1 cellular context compared by ENCODE assay signal in genomic region chr20:62913043-62913630, GRCh38.
A peak's percentile ranks its signal among the peaks of the same experiment; 100 is the strongest.
TF ChIP-seq lines count a peak whose summit lies in the region.

No MANE protein-coding gene starts in this region.

TF ChIP-seq in HepG2, 621 proteins besides CTCF, POLR2A, EP300 and RAD21 (continues in another document):
- TF ChIP-seq, protein P1, sequence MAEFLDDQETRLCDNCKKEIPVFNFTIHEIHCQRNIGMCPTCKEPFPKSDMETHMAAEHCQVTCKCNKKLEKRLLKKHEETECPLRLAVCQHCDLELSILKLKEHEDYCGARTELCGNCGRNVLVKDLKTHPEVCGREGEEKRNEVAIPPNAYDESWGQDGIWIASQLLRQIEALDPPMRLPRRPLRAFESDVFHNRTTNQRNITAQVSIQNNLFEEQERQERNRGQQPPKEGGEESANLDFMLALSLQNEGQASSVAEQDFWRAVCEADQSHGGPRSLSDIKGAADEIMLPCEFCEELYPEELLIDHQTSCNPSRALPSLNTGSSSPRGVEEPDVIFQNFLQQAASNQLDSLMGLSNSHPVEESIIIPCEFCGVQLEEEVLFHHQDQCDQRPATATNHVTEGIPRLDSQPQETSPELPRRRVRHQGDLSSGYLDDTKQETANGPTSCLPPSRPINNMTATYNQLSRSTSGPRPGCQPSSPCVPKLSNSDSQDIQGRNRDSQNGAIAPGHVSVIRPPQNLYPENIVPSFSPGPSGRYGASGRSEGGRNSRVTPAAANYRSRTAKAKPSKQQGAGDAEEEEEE (CRISPR knock-in tag; IDR thresholded peaks at IDR 0.05; ENCODE audit: borderline replicate concordance) = no peak
- TF ChIP-seq ZNF674 (CRISPR knock-in tag; IDR thresholded peaks at IDR 0.05; ENCODE audit: low read depth) (no peak), ETV6 (CRISPR knock-in tag; conservative IDR thresholded peaks at IDR 0.05) (no peak), NAIF1 (CRISPR knock-in tag; IDR thresholded peaks at IDR 0.05; ENCODE audit: borderline replicate concordance) (no peak), SP2 (CRISPR knock-in tag; IDR thresholded peaks at IDR 0.05) (no peak), ZNF510 (CRISPR knock-in tag; IDR thresholded peaks at IDR 0.05; ENCODE audit: low read depth) (no peak), PHF20 (CRISPR knock-in tag; IDR thresholded peaks at IDR 0.05) (no peak), HDAC1 (CRISPR knock-in tag; IDR thresholded peaks at IDR 0.05) (peak; percentile 74), TOE1 (CRISPR knock-in tag; IDR thresholded peaks at IDR 0.05) (no peak), ZBTB49 (CRISPR knock-in tag; IDR thresholded peaks at IDR 0.05; ENCODE audit: borderline replicate concordance) (no peak), IRF2 (CRISPR knock-in tag; IDR thresholded peaks at IDR 0.05) (no peak), ZSCAN25 (CRISPR knock-in tag; IDR thresholded peaks at IDR 0.05) (no peak), ZNF143 (CRISPR knock-in tag; IDR thresholded peaks at IDR 0.05) (no peak), DNMT3B (CRISPR knock-in tag; conservative IDR thresholded peaks at IDR 0.05) (no peak), FOXK2 (IDR thresholded peaks at IDR 0.05) (no peak), SCMH1 (CRISPR knock-in tag; IDR thresholded peaks at IDR 0.05; ENCODE audit: borderline replicate concordance) (no peak), GPN1 (CRISPR knock-in tag; IDR thresholded peaks at IDR 0.05; ENCODE audit: borderline replicate concordance) (no peak), NCOA2 (CRISPR knock-in tag; IDR thresholded peaks at IDR 0.05) (peak; percentile 64), PLRG1 (conservative IDR thresholded peaks at IDR 0.05) (no peak), SMAD9 (CRISPR knock-in tag; IDR thresholded peaks at IDR 0.05) (no peak), GATAD2A (CRISPR knock-in tag; IDR thresholded peaks at IDR 0.05) (peak; percentile 75), ZNF577 (CRISPR knock-in tag; IDR thresholded peaks at IDR 0.05; ENCODE audit: borderline replicate concordance, low read depth) (no peak), YY1 (IDR thresholded peaks at IDR 0.05; ENCODE audit: insufficient read depth, insufficient replicate concordance, low read depth, low read length) (no peak), SNAPC4 (CRISPR knock-in tag; IDR thresholded peaks at IDR 0.05) (no peak), ZUFSP (CRISPR knock-in tag; IDR thresholded peaks at IDR 0.05; ENCODE audit: borderline replicate concordance) (no peak), ZNF776 (CRISPR knock-in tag; IDR thresholded peaks at IDR 0.05) (no peak), THAP8 (CRISPR knock-in tag; IDR thresholded peaks at IDR 0.05; ENCODE audit: borderline replicate concordance) (no peak), ZNF609 (CRISPR knock-in tag; IDR thresholded peaks at IDR 0.05; ENCODE audit: borderline replicate concordance) (peak; percentile 40; the same call in 1 of the 2 replicates), ZBTB7B (CRISPR knock-in tag; IDR thresholded peaks at IDR 0.05) (peak; percentile 74)
- TF ChIP-seq, protein P2, sequence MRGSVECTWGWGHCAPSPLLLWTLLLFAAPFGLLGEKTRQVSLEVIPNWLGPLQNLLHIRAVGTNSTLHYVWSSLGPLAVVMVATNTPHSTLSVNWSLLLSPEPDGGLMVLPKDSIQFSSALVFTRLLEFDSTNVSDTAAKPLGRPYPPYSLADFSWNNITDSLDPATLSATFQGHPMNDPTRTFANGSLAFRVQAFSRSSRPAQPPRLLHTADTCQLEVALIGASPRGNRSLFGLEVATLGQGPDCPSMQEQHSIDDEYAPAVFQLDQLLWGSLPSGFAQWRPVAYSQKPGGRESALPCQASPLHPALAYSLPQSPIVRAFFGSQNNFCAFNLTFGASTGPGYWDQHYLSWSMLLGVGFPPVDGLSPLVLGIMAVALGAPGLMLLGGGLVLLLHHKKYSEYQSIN (CRISPR knock-in tag; IDR thresholded peaks at IDR 0.05; ENCODE audit: borderline replicate concordance) = no peak
- TF ChIP-seq, protein P3, sequence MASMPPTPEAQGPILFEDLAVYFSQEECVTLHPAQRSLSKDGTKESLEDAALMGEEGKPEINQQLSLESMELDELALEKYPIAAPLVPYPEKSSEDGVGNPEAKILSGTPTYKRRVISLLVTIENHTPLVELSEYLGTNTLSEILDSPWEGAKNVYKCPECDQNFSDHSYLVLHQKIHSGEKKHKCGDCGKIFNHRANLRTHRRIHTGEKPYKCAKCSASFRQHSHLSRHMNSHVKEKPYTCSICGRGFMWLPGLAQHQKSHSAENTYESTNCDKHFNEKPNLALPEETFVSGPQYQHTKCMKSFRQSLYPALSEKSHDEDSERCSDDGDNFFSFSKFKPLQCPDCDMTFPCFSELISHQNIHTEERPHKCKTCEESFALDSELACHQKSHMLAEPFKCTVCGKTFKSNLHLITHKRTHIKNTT (CRISPR knock-in tag; IDR thresholded peaks at IDR 0.05) = no peak
- TF ChIP-seq, protein P4, sequence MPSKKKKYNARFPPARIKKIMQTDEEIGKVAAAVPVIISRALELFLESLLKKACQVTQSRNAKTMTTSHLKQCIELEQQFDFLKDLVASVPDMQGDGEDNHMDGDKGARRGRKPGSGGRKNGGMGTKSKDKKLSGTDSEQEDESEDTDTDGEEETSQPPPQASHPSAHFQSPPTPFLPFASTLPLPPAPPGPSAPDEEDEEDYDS (CRISPR knock-in tag; IDR thresholded peaks at IDR 0.05) = 0 out of 2 replicates have a peak, but pooled peaks have one; percentile 18
- TF ChIP-seq, protein P5, sequence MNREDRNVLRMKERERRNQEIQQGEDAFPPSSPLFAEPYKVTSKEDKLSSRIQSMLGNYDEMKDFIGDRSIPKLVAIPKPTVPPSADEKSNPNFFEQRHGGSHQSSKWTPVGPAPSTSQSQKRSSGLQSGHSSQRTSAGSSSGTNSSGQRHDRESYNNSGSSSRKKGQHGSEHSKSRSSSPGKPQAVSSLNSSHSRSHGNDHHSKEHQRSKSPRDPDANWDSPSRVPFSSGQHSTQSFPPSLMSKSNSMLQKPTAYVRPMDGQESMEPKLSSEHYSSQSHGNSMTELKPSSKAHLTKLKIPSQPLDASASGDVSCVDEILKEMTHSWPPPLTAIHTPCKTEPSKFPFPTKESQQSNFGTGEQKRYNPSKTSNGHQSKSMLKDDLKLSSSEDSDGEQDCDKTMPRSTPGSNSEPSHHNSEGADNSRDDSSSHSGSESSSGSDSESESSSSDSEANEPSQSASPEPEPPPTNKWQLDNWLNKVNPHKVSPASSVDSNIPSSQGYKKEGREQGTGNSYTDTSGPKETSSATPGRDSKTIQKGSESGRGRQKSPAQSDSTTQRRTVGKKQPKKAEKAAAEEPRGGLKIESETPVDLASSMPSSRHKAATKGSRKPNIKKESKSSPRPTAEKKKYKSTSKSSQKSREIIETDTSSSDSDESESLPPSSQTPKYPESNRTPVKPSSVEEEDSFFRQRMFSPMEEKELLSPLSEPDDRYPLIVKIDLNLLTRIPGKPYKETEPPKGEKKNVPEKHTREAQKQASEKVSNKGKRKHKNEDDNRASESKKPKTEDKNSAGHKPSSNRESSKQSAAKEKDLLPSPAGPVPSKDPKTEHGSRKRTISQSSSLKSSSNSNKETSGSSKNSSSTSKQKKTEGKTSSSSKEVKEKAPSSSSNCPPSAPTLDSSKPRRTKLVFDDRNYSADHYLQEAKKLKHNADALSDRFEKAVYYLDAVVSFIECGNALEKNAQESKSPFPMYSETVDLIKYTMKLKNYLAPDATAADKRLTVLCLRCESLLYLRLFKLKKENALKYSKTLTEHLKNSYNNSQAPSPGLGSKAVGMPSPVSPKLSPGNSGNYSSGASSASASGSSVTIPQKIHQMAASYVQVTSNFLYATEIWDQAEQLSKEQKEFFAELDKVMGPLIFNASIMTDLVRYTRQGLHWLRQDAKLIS (CRISPR knock-in tag; IDR thresholded peaks at IDR 0.05) = no peak
